1 cellular context compared by ENCODE assay signal in the genomic region with DNA sequence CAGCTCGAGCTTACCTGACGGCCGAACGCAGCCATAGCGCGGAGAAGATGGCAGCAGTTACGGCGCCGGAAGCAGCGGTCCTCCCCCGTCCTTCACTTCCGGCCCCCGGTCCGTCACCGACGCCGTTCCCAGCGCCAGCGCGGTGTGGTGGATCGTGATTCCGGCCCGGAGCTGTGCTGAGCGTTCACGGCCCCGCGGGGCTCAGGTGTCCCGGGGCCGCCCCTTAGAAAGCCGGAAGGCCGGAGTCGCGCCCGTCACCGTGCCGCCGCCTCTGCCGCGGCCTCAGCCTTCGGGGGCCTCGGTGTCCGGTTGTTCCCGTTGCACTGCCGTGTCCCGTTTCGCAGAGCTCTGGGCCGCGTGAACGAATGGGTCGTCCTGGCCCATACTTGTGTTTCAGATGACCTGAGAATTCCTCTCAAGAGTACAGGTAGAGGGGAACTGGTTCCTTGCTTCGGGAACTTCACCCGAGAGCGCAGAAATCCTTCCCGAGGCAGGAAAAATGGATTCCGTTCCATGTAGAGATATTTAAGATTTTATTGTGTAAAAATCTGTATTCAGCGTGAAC.
A peak's percentile ranks its signal among the peaks of the same experiment; 100 is the strongest.
TF ChIP-seq lines count a peak whose summit lies in the region.

A gene with protein sequence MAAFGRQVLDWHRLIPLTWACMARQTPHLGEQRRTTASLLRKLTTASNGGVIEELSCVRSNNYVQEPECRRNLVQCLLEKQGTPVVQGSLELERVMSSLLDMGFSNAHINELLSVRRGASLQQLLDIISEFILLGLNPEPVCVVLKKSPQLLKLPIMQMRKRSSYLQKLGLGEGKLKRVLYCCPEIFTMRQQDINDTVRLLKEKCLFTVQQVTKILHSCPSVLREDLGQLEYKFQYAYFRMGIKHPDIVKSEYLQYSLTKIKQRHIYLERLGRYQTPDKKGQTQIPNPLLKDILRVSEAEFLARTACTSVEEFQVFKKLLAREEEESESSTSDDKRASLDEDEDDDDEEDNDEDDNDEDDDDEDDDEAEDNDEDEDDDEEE (minus strand): TSS at position 49 of the 565 bp plus-strand sequence. CDS start 14 bp downstream, at position 35.

TF ChIP-seq in HEK293, 187 proteins besides CTCF, POLR2A, EP300 and RAD21 (continued from another document and continues in another):
- TF ChIP-seq ZNF707 (tag by site-specific recombination; IDR thresholded peaks at IDR 0.05), result 0 out of 2 replicates have a peak, but pooled peaks have one; percentile 6
- TF ChIP-seq ZNF514 (tag by site-specific recombination; IDR thresholded peaks at IDR 0.05), result no peak
- no peak for TF ChIP-seq ZNF776 (tag by site-specific recombination; IDR thresholded peaks at IDR 0.05; ENCODE audit: borderline replicate concordance)
- peak; percentile 99 for TF ChIP-seq ZNF600 (tag by site-specific recombination; IDR thresholded peaks at IDR 0.05)
- TF ChIP-seq, protein P1, sequence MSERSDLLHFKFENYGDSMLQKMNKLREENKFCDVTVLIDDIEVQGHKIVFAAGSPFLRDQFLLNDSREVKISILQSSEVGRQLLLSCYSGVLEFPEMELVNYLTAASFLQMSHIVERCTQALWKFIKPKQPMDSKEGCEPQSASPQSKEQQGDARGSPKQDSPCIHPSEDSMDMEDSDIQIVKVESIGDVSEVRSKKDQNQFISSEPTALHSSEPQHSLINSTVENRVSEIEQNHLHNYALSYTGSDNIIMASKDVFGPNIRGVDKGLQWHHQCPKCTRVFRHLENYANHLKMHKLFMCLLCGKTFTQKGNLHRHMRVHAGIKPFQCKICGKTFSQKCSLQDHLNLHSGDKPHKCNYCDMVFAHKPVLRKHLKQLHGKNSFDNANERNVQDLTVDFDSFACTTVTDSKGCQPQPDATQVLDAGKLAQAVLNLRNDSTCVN (tag by site-specific recombination; optimal IDR thresholded peaks at IDR 0.05), result peak; percentile 95
- peak; percentile 98 for TF ChIP-seq KLF16 (tag by site-specific recombination; IDR thresholded peaks at IDR 0.05)
- TF ChIP-seq ZNF391 (tag by site-specific recombination; IDR thresholded peaks at IDR 0.05; ENCODE audit: borderline replicate concordance, low read depth), result peak; percentile 98
- peak; percentile 57; the same call in 1 of the 2 replicates for TF ChIP-seq GLIS2 (tag by site-specific recombination; IDR thresholded peaks at IDR 0.05)
- TF ChIP-seq ZNF311 (tag by site-specific recombination; IDR thresholded peaks at IDR 0.05; ENCODE audit: borderline replicate concordance), result no peak
- TF ChIP-seq ZNF416 (tag by site-specific recombination; IDR thresholded peaks at IDR 0.05), result no peak
- TF ChIP-seq ZNF175 (tag by site-specific recombination; IDR thresholded peaks at IDR 0.05), result no peak
- TF ChIP-seq, protein P2, sequence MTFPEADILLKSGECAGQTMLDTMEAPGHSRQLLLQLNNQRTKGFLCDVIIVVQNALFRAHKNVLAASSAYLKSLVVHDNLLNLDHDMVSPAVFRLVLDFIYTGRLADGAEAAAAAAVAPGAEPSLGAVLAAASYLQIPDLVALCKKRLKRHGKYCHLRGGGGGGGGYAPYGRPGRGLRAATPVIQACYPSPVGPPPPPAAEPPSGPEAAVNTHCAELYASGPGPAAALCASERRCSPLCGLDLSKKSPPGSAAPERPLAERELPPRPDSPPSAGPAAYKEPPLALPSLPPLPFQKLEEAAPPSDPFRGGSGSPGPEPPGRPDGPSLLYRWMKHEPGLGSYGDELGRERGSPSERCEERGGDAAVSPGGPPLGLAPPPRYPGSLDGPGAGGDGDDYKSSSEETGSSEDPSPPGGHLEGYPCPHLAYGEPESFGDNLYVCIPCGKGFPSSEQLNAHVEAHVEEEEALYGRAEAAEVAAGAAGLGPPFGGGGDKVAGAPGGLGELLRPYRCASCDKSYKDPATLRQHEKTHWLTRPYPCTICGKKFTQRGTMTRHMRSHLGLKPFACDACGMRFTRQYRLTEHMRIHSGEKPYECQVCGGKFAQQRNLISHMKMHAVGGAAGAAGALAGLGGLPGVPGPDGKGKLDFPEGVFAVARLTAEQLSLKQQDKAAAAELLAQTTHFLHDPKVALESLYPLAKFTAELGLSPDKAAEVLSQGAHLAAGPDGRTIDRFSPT (tag by site-specific recombination; IDR thresholded peaks at IDR 0.05), result no peak
- peak; percentile 69; the same call in 1 of the 2 replicates for TF ChIP-seq ZFP41 (tag by site-specific recombination; IDR thresholded peaks at IDR 0.05; ENCODE audit: borderline replicate concordance)
- TF ChIP-seq ZSCAN16 (tag by site-specific recombination; IDR thresholded peaks at IDR 0.05), result peak; percentile 41; the same call in 1 of the 2 replicates
- TF ChIP-seq ZNF155 (tag by site-specific recombination; IDR thresholded peaks at IDR 0.05), result no peak
- peak; percentile 98 for TF ChIP-seq ZFP37 (tag by site-specific recombination; IDR thresholded peaks at IDR 0.05)
- TF ChIP-seq ZNF623 (tag by site-specific recombination; IDR thresholded peaks at IDR 0.05), result 0 out of 2 replicates have a peak, but pooled peaks have one; percentile 23
- TF ChIP-seq, protein P3, sequence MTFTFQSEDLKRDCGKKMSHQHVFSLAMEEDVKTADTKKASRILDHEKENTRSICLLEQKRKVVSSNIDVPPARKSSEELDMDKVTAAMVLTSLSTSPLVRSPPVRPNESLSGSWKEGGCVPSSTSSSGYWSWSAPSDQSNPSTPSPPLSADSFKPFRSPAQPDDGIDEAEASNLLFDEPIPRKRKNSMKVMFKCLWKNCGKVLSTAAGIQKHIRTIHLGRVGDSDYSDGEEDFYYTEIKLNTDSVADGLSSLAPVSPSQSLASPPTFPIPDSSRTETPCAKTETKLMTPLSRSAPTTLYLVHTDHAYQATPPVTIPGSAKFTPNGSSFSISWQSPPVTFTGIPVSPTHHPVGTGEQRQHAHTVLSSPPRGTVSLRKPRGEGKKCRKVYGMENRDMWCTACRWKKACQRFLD (tag by site-specific recombination; IDR thresholded peaks at IDR 0.05), result no peak
- peak; percentile 96 for TF ChIP-seq YY2 (tag by site-specific recombination; IDR thresholded peaks at IDR 0.05)
- TF ChIP-seq, protein P4, sequence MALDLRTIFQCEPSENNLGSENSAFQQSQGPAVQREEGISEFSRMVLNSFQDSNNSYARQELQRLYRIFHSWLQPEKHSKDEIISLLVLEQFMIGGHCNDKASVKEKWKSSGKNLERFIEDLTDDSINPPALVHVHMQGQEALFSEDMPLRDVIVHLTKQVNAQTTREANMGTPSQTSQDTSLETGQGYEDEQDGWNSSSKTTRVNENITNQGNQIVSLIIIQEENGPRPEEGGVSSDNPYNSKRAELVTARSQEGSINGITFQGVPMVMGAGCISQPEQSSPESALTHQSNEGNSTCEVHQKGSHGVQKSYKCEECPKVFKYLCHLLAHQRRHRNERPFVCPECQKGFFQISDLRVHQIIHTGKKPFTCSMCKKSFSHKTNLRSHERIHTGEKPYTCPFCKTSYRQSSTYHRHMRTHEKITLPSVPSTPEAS (tag by site-specific recombination; IDR thresholded peaks at IDR 0.05), result peak; percentile 63; the same call in 1 of the 2 replicates
- TF ChIP-seq ZNF530 (tag by site-specific recombination; IDR thresholded peaks at IDR 0.05; ENCODE audit: low read depth), result no peak
- peak; percentile 84 for TF ChIP-seq OVOL3 (tag by site-specific recombination; IDR thresholded peaks at IDR 0.05)
- TF ChIP-seq, protein P5, sequence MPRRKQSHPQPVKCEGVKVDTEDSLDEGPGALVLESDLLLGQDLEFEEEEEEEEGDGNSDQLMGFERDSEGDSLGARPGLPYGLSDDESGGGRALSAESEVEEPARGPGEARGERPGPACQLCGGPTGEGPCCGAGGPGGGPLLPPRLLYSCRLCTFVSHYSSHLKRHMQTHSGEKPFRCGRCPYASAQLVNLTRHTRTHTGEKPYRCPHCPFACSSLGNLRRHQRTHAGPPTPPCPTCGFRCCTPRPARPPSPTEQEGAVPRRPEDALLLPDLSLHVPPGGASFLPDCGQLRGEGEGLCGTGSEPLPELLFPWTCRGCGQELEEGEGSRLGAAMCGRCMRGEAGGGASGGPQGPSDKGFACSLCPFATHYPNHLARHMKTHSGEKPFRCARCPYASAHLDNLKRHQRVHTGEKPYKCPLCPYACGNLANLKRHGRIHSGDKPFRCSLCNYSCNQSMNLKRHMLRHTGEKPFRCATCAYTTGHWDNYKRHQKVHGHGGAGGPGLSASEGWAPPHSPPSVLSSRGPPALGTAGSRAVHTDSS (tag by site-specific recombination; IDR thresholded peaks at IDR 0.05), result 0 out of 2 replicates have a peak, but pooled peaks have one; percentile 34
- TF ChIP-seq, protein P6, sequence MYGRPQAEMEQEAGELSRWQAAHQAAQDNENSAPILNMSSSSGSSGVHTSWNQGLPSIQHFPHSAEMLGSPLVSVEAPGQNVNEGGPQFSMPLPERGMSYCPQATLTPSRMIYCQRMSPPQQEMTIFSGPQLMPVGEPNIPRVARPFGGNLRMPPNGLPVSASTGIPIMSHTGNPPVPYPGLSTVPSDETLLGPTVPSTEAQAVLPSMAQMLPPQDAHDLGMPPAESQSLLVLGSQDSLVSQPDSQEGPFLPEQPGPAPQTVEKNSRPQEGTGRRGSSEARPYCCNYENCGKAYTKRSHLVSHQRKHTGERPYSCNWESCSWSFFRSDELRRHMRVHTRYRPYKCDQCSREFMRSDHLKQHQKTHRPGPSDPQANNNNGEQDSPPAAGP (tag by site-specific recombination; IDR thresholded peaks at IDR 0.05), result peak; percentile 96
- TF ChIP-seq, protein P7, sequence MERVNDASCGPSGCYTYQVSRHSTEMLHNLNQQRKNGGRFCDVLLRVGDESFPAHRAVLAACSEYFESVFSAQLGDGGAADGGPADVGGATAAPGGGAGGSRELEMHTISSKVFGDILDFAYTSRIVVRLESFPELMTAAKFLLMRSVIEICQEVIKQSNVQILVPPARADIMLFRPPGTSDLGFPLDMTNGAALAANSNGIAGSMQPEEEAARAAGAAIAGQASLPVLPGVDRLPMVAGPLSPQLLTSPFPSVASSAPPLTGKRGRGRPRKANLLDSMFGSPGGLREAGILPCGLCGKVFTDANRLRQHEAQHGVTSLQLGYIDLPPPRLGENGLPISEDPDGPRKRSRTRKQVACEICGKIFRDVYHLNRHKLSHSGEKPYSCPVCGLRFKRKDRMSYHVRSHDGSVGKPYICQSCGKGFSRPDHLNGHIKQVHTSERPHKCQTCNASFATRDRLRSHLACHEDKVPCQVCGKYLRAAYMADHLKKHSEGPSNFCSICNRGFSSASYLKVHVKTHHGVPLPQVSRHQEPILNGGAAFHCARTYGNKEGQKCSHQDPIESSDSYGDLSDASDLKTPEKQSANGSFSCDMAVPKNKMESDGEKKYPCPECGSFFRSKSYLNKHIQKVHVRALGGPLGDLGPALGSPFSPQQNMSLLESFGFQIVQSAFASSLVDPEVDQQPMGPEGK (tag by site-specific recombination; IDR thresholded peaks at IDR 0.05), result peak; percentile 98
- TF ChIP-seq, protein P8, sequence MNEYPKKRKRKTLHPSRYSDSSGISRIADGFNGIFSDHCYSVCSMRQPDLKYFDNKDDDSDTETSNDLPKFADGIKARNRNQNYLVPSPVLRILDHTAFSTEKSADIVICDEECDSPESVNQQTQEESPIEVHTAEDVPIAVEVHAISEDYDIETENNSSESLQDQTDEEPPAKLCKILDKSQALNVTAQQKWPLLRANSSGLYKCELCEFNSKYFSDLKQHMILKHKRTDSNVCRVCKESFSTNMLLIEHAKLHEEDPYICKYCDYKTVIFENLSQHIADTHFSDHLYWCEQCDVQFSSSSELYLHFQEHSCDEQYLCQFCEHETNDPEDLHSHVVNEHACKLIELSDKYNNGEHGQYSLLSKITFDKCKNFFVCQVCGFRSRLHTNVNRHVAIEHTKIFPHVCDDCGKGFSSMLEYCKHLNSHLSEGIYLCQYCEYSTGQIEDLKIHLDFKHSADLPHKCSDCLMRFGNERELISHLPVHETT (tag by site-specific recombination; IDR thresholded peaks at IDR 0.05), result peak; percentile 87
- TF ChIP-seq ZNF843 (tag by site-specific recombination; IDR thresholded peaks at IDR 0.05), result peak; percentile 82
- peak; percentile 44; the same call in 1 of the 2 replicates for TF ChIP-seq WT1 (tag by site-specific recombination; IDR thresholded peaks at IDR 0.05)
- peak; percentile 60 for TF ChIP-seq KLF1 (tag by site-specific recombination; IDR thresholded peaks at IDR 0.05)
- peak; percentile 80 for TF ChIP-seq KLF9 (tag by site-specific recombination; IDR thresholded peaks at IDR 0.05; ENCODE audit: low read depth)
- TF ChIP-seq, protein P9, sequence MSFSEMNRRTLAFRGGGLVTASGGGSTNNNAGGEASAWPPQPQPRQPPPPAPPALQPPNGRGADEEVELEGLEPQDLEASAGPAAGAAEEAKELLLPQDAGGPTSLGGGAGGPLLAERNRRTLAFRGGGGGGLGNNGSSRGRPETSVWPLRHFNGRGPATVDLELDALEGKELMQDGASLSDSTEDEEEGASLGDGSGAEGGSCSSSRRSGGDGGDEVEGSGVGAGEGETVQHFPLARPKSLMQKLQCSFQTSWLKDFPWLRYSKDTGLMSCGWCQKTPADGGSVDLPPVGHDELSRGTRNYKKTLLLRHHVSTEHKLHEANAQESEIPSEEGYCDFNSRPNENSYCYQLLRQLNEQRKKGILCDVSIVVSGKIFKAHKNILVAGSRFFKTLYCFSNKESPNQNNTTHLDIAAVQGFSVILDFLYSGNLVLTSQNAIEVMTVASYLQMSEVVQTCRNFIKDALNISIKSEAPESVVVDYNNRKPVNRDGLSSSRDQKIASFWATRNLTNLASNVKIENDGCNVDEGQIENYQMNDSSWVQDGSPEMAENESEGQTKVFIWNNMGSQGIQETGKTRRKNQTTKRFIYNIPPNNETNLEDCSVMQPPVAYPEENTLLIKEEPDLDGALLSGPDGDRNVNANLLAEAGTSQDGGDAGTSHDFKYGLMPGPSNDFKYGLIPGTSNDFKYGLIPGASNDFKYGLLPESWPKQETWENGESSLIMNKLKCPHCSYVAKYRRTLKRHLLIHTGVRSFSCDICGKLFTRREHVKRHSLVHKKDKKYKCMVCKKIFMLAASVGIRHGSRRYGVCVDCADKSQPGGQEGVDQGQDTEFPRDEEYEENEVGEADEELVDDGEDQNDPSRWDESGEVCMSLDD (tag by site-specific recombination; IDR thresholded peaks at IDR 0.05), result peak; percentile 74
- no peak for TF ChIP-seq ZNF571 (tag by site-specific recombination; IDR thresholded peaks at IDR 0.05)
- TF ChIP-seq KLF10 (tag by site-specific recombination; IDR thresholded peaks at IDR 0.05), result peak; percentile 61; the same call in 1 of the 2 replicates
- TF ChIP-seq, protein P10, sequence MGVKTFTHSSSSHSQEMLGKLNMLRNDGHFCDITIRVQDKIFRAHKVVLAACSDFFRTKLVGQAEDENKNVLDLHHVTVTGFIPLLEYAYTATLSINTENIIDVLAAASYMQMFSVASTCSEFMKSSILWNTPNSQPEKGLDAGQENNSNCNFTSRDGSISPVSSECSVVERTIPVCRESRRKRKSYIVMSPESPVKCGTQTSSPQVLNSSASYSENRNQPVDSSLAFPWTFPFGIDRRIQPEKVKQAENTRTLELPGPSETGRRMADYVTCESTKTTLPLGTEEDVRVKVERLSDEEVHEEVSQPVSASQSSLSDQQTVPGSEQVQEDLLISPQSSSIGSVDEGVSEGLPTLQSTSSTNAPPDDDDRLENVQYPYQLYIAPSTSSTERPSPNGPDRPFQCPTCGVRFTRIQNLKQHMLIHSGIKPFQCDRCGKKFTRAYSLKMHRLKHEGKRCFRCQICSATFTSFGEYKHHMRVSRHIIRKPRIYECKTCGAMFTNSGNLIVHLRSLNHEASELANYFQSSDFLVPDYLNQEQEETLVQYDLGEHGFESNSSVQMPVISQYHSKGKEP (tag by site-specific recombination; IDR thresholded peaks at IDR 0.05), result 0 out of 2 replicates have a peak, but pooled peaks have one; percentile 38
- TF ChIP-seq ZNF785 (tag by site-specific recombination; IDR thresholded peaks at IDR 0.05), result 0 out of 2 replicates have a peak, but pooled peaks have one; percentile 74
- TF ChIP-seq ZNF24 (tag by site-specific recombination; IDR thresholded peaks at IDR 0.05), result peak; percentile 85
- peak; percentile 93 for TF ChIP-seq KLF8 (tag by site-specific recombination; IDR thresholded peaks at IDR 0.05)
- peak; percentile 83 for TF ChIP-seq ZBTB20 (tag by site-specific recombination; IDR thresholded peaks at IDR 0.05)
- TF ChIP-seq GLI2 (tag by site-specific recombination; IDR thresholded peaks at IDR 0.05; ENCODE audit: borderline replicate concordance, low read depth), result no peak
- TF ChIP-seq ZNF335 (tag by site-specific recombination; conservative IDR thresholded peaks at IDR 0.05), result peak; percentile 79
